ENCODE assay signal across 1 cellular context in the genomic region with DNA sequence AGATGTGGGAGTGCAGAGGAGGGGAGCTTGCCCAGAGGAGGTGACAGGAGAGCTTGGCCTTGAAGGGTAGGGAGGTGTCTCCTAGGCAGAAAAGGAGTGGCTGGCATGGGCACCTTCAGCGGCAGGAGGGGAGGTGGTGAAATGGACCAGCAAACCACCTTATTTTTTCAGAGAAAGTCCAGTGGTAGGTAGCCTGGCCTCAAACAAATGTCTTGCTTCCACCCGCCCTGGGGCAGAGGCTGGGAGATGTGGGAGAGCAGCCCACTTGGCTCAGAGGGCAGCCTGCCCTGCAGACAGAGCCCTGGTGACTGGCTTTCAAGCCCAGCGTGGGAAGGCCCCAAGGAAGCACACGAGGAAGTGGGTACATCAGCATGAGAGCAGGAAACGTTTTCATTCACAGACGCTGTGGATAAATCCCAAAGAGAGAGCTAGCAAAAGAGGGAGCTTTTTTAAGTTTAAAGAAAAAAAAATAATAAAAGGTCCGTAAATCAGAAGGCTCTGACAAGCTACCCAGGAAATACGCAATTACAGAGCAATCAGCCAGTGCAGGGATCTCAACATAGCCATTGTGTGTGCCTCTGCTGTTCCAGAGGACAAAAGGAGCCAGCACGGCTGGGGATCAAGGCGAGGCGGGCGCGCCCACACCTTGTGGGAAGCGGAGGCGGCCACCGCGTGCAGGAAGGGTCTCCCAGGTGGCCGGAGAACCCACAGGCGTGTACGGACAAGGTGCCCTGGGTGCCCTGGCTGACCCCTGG.
TF ChIP-seq lines count a peak whose summit lies in the region.

No MANE protein-coding gene starts in this region.

TF ChIP-seq in IMR-90, 13 proteins besides CTCF, POLR2A, EP300 and RAD21:
- TF ChIP-seq NFE2L2 (IDR thresholded peaks at IDR 0.05; ENCODE audit: low read depth, low read length) (no peak), BHLHE40 (IDR thresholded peaks at IDR 0.05; ENCODE audit: low read depth, low read length) (no peak), FOS (IDR thresholded peaks at IDR 0.05; ENCODE audit: low read depth, low read length) (no peak), MAFK (IDR thresholded peaks at IDR 0.05; ENCODE audit: low read depth, low read length) (no peak), SMC3 (IDR thresholded peaks at IDR 0.05; ENCODE audit: low read depth, low read length) (no peak), CHD1 (IDR thresholded peaks at IDR 0.05; ENCODE audit: low read depth, low read length) (no peak), RCOR1 (IDR thresholded peaks at IDR 0.05; ENCODE audit: insufficient replicate concordance, low read length) (no peak), MXI1 (IDR thresholded peaks at IDR 0.05; ENCODE audit: borderline replicate concordance, low read depth, low read length) (no peak), CEBPB (IDR thresholded peaks at IDR 0.05; ENCODE audit: low read depth, low read length) (no peak), RFX5 (IDR thresholded peaks at IDR 0.05; ENCODE audit: low read depth, low read length) (no peak), MAZ (IDR thresholded peaks at IDR 0.05; ENCODE audit: borderline replicate concordance, low read depth, low read length) (no peak)
- TF ChIP-seq, protein P1, sequence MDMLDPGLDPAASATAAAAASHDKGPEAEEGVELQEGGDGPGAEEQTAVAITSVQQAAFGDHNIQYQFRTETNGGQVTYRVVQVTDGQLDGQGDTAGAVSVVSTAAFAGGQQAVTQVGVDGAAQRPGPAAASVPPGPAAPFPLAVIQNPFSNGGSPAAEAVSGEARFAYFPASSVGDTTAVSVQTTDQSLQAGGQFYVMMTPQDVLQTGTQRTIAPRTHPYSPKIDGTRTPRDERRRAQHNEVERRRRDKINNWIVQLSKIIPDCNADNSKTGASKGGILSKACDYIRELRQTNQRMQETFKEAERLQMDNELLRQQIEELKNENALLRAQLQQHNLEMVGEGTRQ (IDR thresholded peaks at IDR 0.05; ENCODE audit: low read depth, low read length) = no peak
- TF ChIP-seq, protein P2, sequence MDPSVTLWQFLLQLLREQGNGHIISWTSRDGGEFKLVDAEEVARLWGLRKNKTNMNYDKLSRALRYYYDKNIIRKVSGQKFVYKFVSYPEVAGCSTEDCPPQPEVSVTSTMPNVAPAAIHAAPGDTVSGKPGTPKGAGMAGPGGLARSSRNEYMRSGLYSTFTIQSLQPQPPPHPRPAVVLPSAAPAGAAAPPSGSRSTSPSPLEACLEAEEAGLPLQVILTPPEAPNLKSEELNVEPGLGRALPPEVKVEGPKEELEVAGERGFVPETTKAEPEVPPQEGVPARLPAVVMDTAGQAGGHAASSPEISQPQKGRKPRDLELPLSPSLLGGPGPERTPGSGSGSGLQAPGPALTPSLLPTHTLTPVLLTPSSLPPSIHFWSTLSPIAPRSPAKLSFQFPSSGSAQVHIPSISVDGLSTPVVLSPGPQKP (IDR thresholded peaks at IDR 0.05; ENCODE audit: borderline replicate concordance, low read depth, low read length) = no peak
